21 cellular contexts compared by ENCODE assay signal in the genomic region with DNA sequence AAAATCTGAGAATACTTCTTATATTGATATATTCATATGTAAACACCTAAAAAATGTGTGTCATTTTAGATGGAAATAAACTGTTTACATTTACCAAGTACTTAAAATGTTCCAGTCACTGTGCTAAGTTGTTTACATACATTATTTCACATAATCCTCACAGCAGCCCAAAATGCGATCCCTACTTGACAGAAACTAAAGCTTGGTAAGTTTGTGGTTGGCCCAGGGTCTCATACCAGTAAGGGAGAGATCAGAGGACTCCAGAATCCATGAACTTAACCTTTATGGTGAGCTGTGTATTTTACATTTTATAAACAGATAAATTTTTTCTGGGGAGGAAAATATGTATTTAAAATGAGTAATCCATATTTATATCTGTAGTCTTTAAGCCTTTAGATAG.
"Had no signal": no experiment of that assay in that cellular context is flagged by ENCODE, and none has a peak within 500 bp of the region (broad histone marks: within the 10 kb centered on the region; RNA-seq: fewer than 3 reads in every experiment).

No MANE protein-coding gene starts in this region.

- H3K27me3 ChIP-seq: MG63, Peyer's patch, SJSA1 had no signal

- DNase-seq: Karpas-422; KG1; MG63; NCI-H1092; NCI-H1105 treated with DMSO at 0.1 percent for 48 hours; NCI-H1417 treated with DMSO at 0.1 percent for 48 hours; NCI-H146; NCI-H1694 treated with DMSO at 0.1 percent for 48 hours; NCI-H1930; NCI-H2081; NCI-H2107; NCI-H2227 treated with DMSO at 0.1 percent for 48 hours; NCI-H524; NCI-H526 treated with DMSO at 0.1 percent for 48 hours; NCI-H748 treated with DMSO at 0.1 percent for 48 hours; NK-92 treated with Interleukin-12 subunit alpha and Interleukin-12 subunit beta, amount 100 ng/mL, for 24 hours; PC-9; Peyer's patch; SHP77 treated with DMSO at 0.1 percent for 48 hours had no signal

- H3K36me3 ChIP-seq: MG63, Peyer's patch had no signal

- H3K27ac ChIP-seq: PC-9, Peyer's patch, SJSA1, SK-N-MC had no signal

- H3K9me3 ChIP-seq: MG63, Peyer's patch, SJSA1 had no signal

- H3K4me3 ChIP-seq: MG63, PC-9, Peyer's patch, SJSA1, SK-N-MC had no signal
